12 cellular contexts compared by ENCODE assay signal in genomic region chr6:105458552-105458951, GRCh38. TPM values are rescaled to one million over a fixed set of nuclear protein-coding genes. Genes with fewer than 3 reads are reported as not detected.
DNase-seq lines count a peak whose midpoint lies in the region; ATAC-seq and TF ChIP-seq lines count a peak whose summit lies in the region.
"Had no signal": no experiment of that assay in that cellular context is flagged by ENCODE, and none has a peak within 500 bp of the region (broad histone marks: within the 10 kb centered on the region; RNA-seq: fewer than 3 reads in every experiment).

No MANE protein-coding gene starts in this region.

- H3K4me3 ChIP-seq in RWPE2 (ENCODE audit: severe bottlenecking) (no peak overlapping the region), stomach (no peak overlapping the region)
- H3K4me3 ChIP-seq: colonic mucosa had no signal

- DNase-seq in RWPE2 (ENCODE audit: low spot score) = no peak
- DNase-seq in renal cortical epithelial cell (ENCODE audit: low read depth) = peak; percentile 21
- no peak for DNase-seq in stomach
- no peak for DNase-seq in iPS-NIHi7 (ENCODE audit: extremely low spot score)
- no peak for DNase-seq in DMS53 (lab: John Stamatoyannopoulos, UW)
- DNase-seq: colonic mucosa; GOT3; KBM-7; naive thymus-derived CD8-positive, alpha-beta T cell; NCI-H748 treated with DMSO at 0.1 percent for 48 hours had no signal

- H3K4me1 ChIP-seq in RWPE2 (ENCODE audit: insufficient read depth, poor library complexity, severe bottlenecking) (peaks cover 20% of the 10 kb centered on the region), stomach (no peaks in the 10 kb centered on the region)
- H3K4me1 ChIP-seq: colonic mucosa had no signal

- H3K9me3 ChIP-seq in RWPE2 (ENCODE audit: severe bottlenecking) (no peaks in the 10 kb centered on the region), stomach (no peaks in the 10 kb centered on the region)
- H3K9me3 ChIP-seq: colonic mucosa had no signal

- TF ChIP-seq POLR2A in stomach (IDR thresholded peaks at IDR 0.05) = no peak

- TF ChIP-seq CTCF in RWPE2 (IDR thresholded peaks at IDR 0.05; ENCODE audit: poor library complexity, severe bottlenecking) (no peak), stomach (IDR thresholded peaks at IDR 0.05) (no peak)

- TF ChIP-seq EP300 in stomach (IDR thresholded peaks at IDR 0.05) = no peak

- intact Hi-C loops in stomach (cut with DNase I; ENCODE audit: low total_unique reads) = no loop called here

- H3K27ac ChIP-seq in RWPE2 (ENCODE audit: poor library complexity, severe bottlenecking) = peak overlapping the region; percentile 96
- H3K27ac ChIP-seq in stomach = no peak overlapping the region
- H3K27ac ChIP-seq: colonic mucosa had no signal

- WGBS in stomach, 5 donors = 82 to 97% (median 89%) methylated on average over 1 of the region's 1 CpG

- H3K27me3 ChIP-seq in RWPE2 (ENCODE audit: insufficient read depth, poor library complexity, severe bottlenecking) = no peaks in the 10 kb centered on the region
- H3K27me3 ChIP-seq in stomach = no peaks in the 10 kb centered on the region
- H3K27me3 ChIP-seq: colonic mucosa had no signal

- ATAC-seq in GM19023 (IDR thresholded peaks at IDR 0.05; ENCODE audit: unreplicated experiment) (peak; percentile 46), HG02623 (IDR thresholded peaks at IDR 0.05; ENCODE audit: unreplicated experiment) (peak; percentile 47), RWPE2 (ENCODE audit: low read depth) (no peak)
- ATAC-seq: naive thymus-derived CD8-positive, alpha-beta T cell had no signal

- no peaks in the 10 kb centered on the region for H3K36me3 ChIP-seq in RWPE2 (ENCODE audit: low read depth)
- no peaks in the 10 kb centered on the region for H3K36me3 ChIP-seq in stomach
- H3K36me3 ChIP-seq: colonic mucosa had no signal

RNA-seq across cellular contexts. Expression of gene PREP, which starts 55.7 kb away (rescaled TPM):
- total RNA-seq in renal cortical epithelial cell = 15.3 and 38.4 TPM in 2 replicates
- total RNA-seq in stomach = 10 to 100 TPM; 12.8 to 53.3 (median 37.1) TPM
- 10 to 100 TPM; 11.0 to 17.9 (median 13.2) TPM for polyA plus RNA-seq in stomach
